Comparison of ENCODE assay signal across 9 cellular contexts in genomic region chr2:73114273-73114867, GRCh38. TPM values are rescaled to one million over a fixed set of nuclear protein-coding genes. Genes with fewer than 3 reads are reported as not detected.
DNase-seq lines count a peak whose midpoint lies in the region; ATAC-seq and TF ChIP-seq lines count a peak whose summit lies in the region.
"Had no signal": no experiment of that assay in that cellular context is flagged by ENCODE, and none has a peak within 500 bp of the region (broad histone marks: within the 10 kb centered on the region; RNA-seq: fewer than 3 reads in every experiment).

No MANE protein-coding gene starts in this region.

- CTCF ChIA-PET in MCF 10A (lab: Yijun Ruan, JAX) (interaction anchor here (0.6 to 5.3 kb wide), 5 partner anchors 29 to 432 kb away, joined by 3 to 51 read pairs (median 3); no protein-coding TSS in a partner anchor), T-cell (lab: Charles Lee) (interaction anchor here (1.1 to 1.9 kb wide), 3 partner anchors 29 to 63 kb away, joined by 3 to 13 read pairs (median 10); no protein-coding TSS in a partner anchor)

- H3K27me3 Mint-ChIP-seq in MCF 10A (ENCODE audit: insufficient read depth, unreplicated experiment) (no peaks in the 10 kb centered on the region), T-cell (peaks cover 0 to 3% of the 10 kb centered on the region in 2 donors)

- H3K27me3 ChIP-seq in breast epithelium (no peaks in the 10 kb centered on the region), fibroblast of lung (ENCODE audit: control insufficient read depth, insufficient read depth, low read length) (no peaks in the 10 kb centered on the region), vagina (no peaks in the 10 kb centered on the region), foreskin keratinocyte (no peaks in the 10 kb centered on the region)

- H3K79me2 ChIP-seq in fibroblast of lung (ENCODE audit: control insufficient read depth, insufficient read depth, low read length) = peaks cover 32% of the 10 kb centered on the region

- H3K36me3 Mint-ChIP-seq in MCF 10A (ENCODE audit: insufficient read depth, unreplicated experiment) (no peaks in the 10 kb centered on the region), T-cell (no peaks in the 10 kb centered on the region)

- H3K27ac ChIP-seq in breast epithelium = no peak overlapping the region
- peak overlapping the region; percentile 95 for H3K27ac ChIP-seq in fibroblast of lung (ENCODE audit: insufficient read depth, low read length)
- peak overlapping the region; percentile 97 for H3K27ac ChIP-seq in vagina
- no peak overlapping the region for H3K27ac ChIP-seq in foreskin keratinocyte

- H3K27ac Mint-ChIP-seq in MCF 10A (ENCODE audit: low read depth, unreplicated experiment) (no peak overlapping the region), T-cell (peak overlapping the region; percentile 31 to 50)

- H3K4me3 Mint-ChIP-seq in MCF 10A (ENCODE audit: unreplicated experiment) (peak overlapping the region; percentile 96), T-cell (peak overlapping the region; percentile 56 to 62 (median 62))

- H3K9me3 ChIP-seq in breast epithelium (no peaks in the 10 kb centered on the region), fibroblast of lung (ENCODE audit: control insufficient read depth, insufficient read depth, low read depth, low read length) (no peaks in the 10 kb centered on the region), vagina (no peaks in the 10 kb centered on the region)

- H2AFZ ChIP-seq in fibroblast of lung (ENCODE audit: low read length) = no peak overlapping the region

- DNase-seq in MCF 10A (ENCODE audit: unreplicated experiment) (peak; percentile 20), breast epithelium (ENCODE audit: low spot score in 2 of 2) (no peak), T-cell (no peak), fibroblast of lung (ENCODE audit: low read depth in 2 of 2) (peak; percentile 23 to 45), vagina (ENCODE audit: extremely low spot score in 2 of 2) (no peak), dermis blood vessel endothelial cell (no peak), foreskin keratinocyte (no peak), GM13976 (ENCODE audit: low spot score) (no peak)
- DNase-seq: right cardiac atrium had no signal

- in situ Hi-C loops in GM13976 (cut with MboI; ENCODE audit: low sequenced_read_pairs, unreplicated experiment) = no loop called here

- no peak for ATAC-seq in T-cell (replicated peaks in 1 of 4)
- no peak for ATAC-seq in foreskin keratinocyte
- ATAC-seq: right cardiac atrium had no signal

- POLR2A ChIA-PET in MCF 10A (lab: Yijun Ruan, JAX) = interaction anchor here (0.5 to 1.4 kb wide), 5 partner anchors 29 to 747 kb away, joined by 3 read pairs; partner anchors contain the start of gene SFXN5
- POLR2A ChIA-PET in T-cell (lab: Charles Lee) = interaction anchor here (0.6 to 0.7 kb wide), 2 partner anchors 99 to 1467 kb away, joined by 5 to 8 read pairs; no protein-coding TSS in a partner anchor

- TF ChIP-seq CTCF in MCF 10A (IDR thresholded peaks at IDR 0.05; ENCODE audit: unreplicated experiment) = no peak
- TF ChIP-seq CTCF in breast epithelium (IDR thresholded peaks at IDR 0.05) = no peak
- TF ChIP-seq CTCF in fibroblast of lung (conservative IDR thresholded peaks at IDR 0.05 in 1 of 2, IDR thresholded peaks at IDR 0.05 in 1 of 2; ENCODE audit: low read depth in 1 of 2, low read length in 2 of 2) = no peak
- TF ChIP-seq CTCF in vagina (IDR thresholded peaks at IDR 0.05) = no peak
- TF ChIP-seq CTCF in foreskin keratinocyte (conservative IDR thresholded peaks at IDR 0.05) = no peak
- no peak for TF ChIP-seq CTCF in GM13976 (IDR thresholded peaks at IDR 0.05; ENCODE audit: borderline replicate concordance, control extremely low read depth, extremely low read depth, insufficient read depth, missing control alignments)

- BruUV-seq in MCF 10A (replicated peaks; lab: Mats Ljungman, UMichigan) = no TSS peak

- H3K4me1 ChIP-seq in breast epithelium (peaks cover 0 to 12% of the 10 kb centered on the region in 2 donors), fibroblast of lung (ENCODE audit: control insufficient read depth, extremely low read depth, insufficient read depth, low read length) (peaks cover 12% of the 10 kb centered on the region), vagina (peaks cover 34% of the 10 kb centered on the region), foreskin keratinocyte (peaks cover 6% of the 10 kb centered on the region)

- H3K4me1 Mint-ChIP-seq in MCF 10A (ENCODE audit: insufficient read depth, unreplicated experiment) (peaks cover 20% of the 10 kb centered on the region), T-cell (peaks cover 19 to 28% (median 19%) of the 10 kb centered on the region in 3 donors)

- H3K36me3 ChIP-seq in breast epithelium (no peaks in the 10 kb centered on the region), fibroblast of lung (ENCODE audit: control insufficient read depth, insufficient read depth, low read length) (no peaks in the 10 kb centered on the region), vagina (no peaks in the 10 kb centered on the region)

- no peaks in the 10 kb centered on the region for H4K20me1 ChIP-seq in fibroblast of lung (ENCODE audit: control insufficient read depth, extremely low read depth, insufficient read depth, low read length)

- intact Hi-C loops in MCF 10A (cut with micrococcal nuclease) = no loop called here
- intact Hi-C loops in breast epithelium (cut with DNase I; ENCODE audit: low total_unique reads) = loop anchor here (2.0 kb wide), 1 partner anchor 26 kb away; no protein-coding TSS in a partner anchor
- intact Hi-C loops in vagina (cut with DNase I) = loop anchor here (5.0 kb wide), 1 partner anchor 42 kb away; the partner anchor contains the start of gene SFXN5

- H3K4me3 ChIP-seq in breast epithelium (no peak overlapping the region), fibroblast of lung (replicated peaks in 1 of 4; ENCODE audit: control extremely low read depth in 1 of 4, insufficient read depth in 1 of 4, low read depth in 3 of 4, low read length in 4 of 4) (no peak overlapping the region), vagina (no peak overlapping the region)

- TF ChIP-seq POLR2A in breast epithelium (IDR thresholded peaks at IDR 0.05) (no peak), vagina (IDR thresholded peaks at IDR 0.05) (no peak)

- no peak overlapping the region for H3K4me2 ChIP-seq in fibroblast of lung (ENCODE audit: extremely low read depth, insufficient read depth, low read length)

- H3K9me3 Mint-ChIP-seq in MCF 10A (ENCODE audit: unreplicated experiment) (no peaks in the 10 kb centered on the region), T-cell (no peaks in the 10 kb centered on the region)

- H3K9ac ChIP-seq in fibroblast of lung (ENCODE audit: insufficient read depth, low read length) = no peak overlapping the region

RNA-seq across cellular contexts. Expression of gene RAB11FIP5, which starts 1.6 kb away (rescaled TPM):
- 35.6 and 36.9 TPM in 2 replicates for total RNA-seq in MCF 10A (2022)
- 10 to 100 TPM; 20.6 to 27.4 (median 26.5) TPM for total RNA-seq in breast epithelium
- 10 to 100 TPM in 4 of 5 donors, 1 to 10 TPM in 1; 7.9 to 15.2 (median 11.0) TPM for total RNA-seq in T-cell
- total RNA-seq in fibroblast of lung = 22.3 and 35.0 TPM in 2 replicates
- polyA plus RNA-seq in fibroblast of lung = 27.7 TPM in 2 replicates
- polyA plus RNA-seq in fibroblast of lung (2012) = 29.7 and 35.4 TPM in 2 replicates
- polyA minus RNA-seq in fibroblast of lung (ENCODE audit: low replicate concordance) = 68.2 and 91.5 TPM in 2 replicates
- total RNA-seq in vagina = 33.1 TPM
- total RNA-seq in dermis blood vessel endothelial cell = 66.0 and 103 TPM in 2 replicates
- 32.5 and 39.2 TPM in 2 replicates for total RNA-seq in foreskin keratinocyte
- 27.5 and 31.2 TPM in 2 replicates for polyA plus RNA-seq in foreskin keratinocyte

RNA-seq across cellular contexts. Expression of gene SFXN5, which starts 42.9 kb away (rescaled TPM):
- total RNA-seq in MCF 10A (2022) = 6.0 and 8.0 TPM in 2 replicates
- total RNA-seq in breast epithelium = 10 to 100 TPM in 2 of 3 donors, 1 to 10 TPM in 1; 6.7 to 19.6 (median 12.8) TPM
- total RNA-seq in T-cell = 10 to 100 TPM in 2 of 5 donors, 1 to 10 TPM in 3; 6.3 to 14.2 (median 9.7) TPM
- 10.0 and 13.9 TPM in 2 replicates for total RNA-seq in fibroblast of lung
- 5.8 and 11.0 TPM in 2 replicates for polyA plus RNA-seq in fibroblast of lung
- polyA plus RNA-seq in fibroblast of lung (2012) = 5.7 and 11.0 TPM in 2 replicates
- 14.8 and 24.7 TPM in 2 replicates for polyA minus RNA-seq in fibroblast of lung (ENCODE audit: low replicate concordance)
- total RNA-seq in vagina = 9.8 TPM
- total RNA-seq in dermis blood vessel endothelial cell = 16.3 and 16.5 TPM in 2 replicates
- total RNA-seq in foreskin keratinocyte = 7.3 and 9.7 TPM in 2 replicates
- polyA plus RNA-seq in foreskin keratinocyte = 4.5 and 6.6 TPM in 2 replicates

Comparison
In these comparisons a context has a peak if more than half of its experiments do, and no peak if none do; other contexts are left out.
1. DNase-seq: peak in MCF 10A (single experiment) and fibroblast of lung (2 of 2); none in breast epithelium (0 of 2), T-cell (0 of 34), vagina (0 of 2), dermis blood vessel endothelial cell (single experiment), foreskin keratinocyte (0 of 2) and GM13976 (single experiment).
2. H3K27ac ChIP-seq: peak in fibroblast of lung (single experiment) and vagina (single experiment); none in breast epithelium (0 of 2) and foreskin keratinocyte (single experiment).